ENCODE assay signal across 24 cellular contexts in genomic region chr7:137302075-137302474, GRCh38. TPM values are rescaled to one million over a fixed set of nuclear protein-coding genes. Genes with fewer than 3 reads are reported as not detected.
"Had no signal": no experiment of that assay in that cellular context is flagged by ENCODE, and none has a peak within 500 bp of the region (broad histone marks: within the 10 kb centered on the region; RNA-seq: fewer than 3 reads in every experiment).

No MANE protein-coding gene starts in this region.

- H3K4me1 Mint-ChIP-seq: immature natural killer cell; naive B cell; stimulated activated effector memory CD8-positive, alpha-beta T cell treated with anti-CD3 and anti-CD28 coated beads, Interleukin-12 subunit alpha, Interleukin-12 subunit beta, amount 100 ng/mL, for 72 hours had no signal

- H3K4me1 ChIP-seq: foreskin keratinocyte, left ventricle myocardium inferior, suprapubic skin, upper lobe of left lung, uterus had no signal

- ATAC-seq: foreskin keratinocyte; right lobe of liver; stimulated activated effector memory CD8-positive, alpha-beta T cell treated with anti-CD3 and anti-CD28 coated beads, Interleukin-12 subunit alpha, Interleukin-12 subunit beta, amount 100 ng/mL, for 72 hours; stimulated activated naive CD8-positive, alpha-beta T cell treated with anti-CD3 and anti-CD28 coated beads, Interleukin-15, Interleukin-2, amounts not matched to agents 100 U/mL and 50 U/mL, for 24 hours had no signal

- H3K36me3 ChIP-seq: left ventricle myocardium inferior, ovary, right lobe of liver, suprapubic skin, tibial artery, upper lobe of left lung, uterus had no signal

- H3K9me3 Mint-ChIP-seq: endodermal cell had no signal

- H3K4me3 Mint-ChIP-seq: endodermal cell; immature natural killer cell; naive B cell; stimulated activated effector memory CD8-positive, alpha-beta T cell treated with anti-CD3 and anti-CD28 coated beads, Interleukin-12 subunit alpha, Interleukin-12 subunit beta, amount 100 ng/mL, for 72 hours had no signal

- H3K27me3 ChIP-seq: foreskin keratinocyte, ovary, right lobe of liver, suprapubic skin, tibial artery, upper lobe of left lung, uterus had no signal

- DNase-seq: dermis blood vessel endothelial cell; effector CD4-positive, alpha-beta T cell; endodermal cell; erythroblast; foreskin keratinocyte; immature natural killer cell; left ventricle myocardium inferior; mesenchymal stem cell; naive B cell; nucleus accumbens; ovary; right lobe of liver; stimulated activated CD4-positive, alpha-beta T cell treated with anti-CD3 and anti-CD28 coated beads, Interleukin-4, amount 100 ng/mL, for 1 hour; stimulated activated CD8-positive, alpha-beta memory T cell treated with anti-CD3 and anti-CD28 coated beads, Interleukin-4, amount 100 ng/mL, for 48 hours; stimulated activated naive CD8-positive, alpha-beta T cell treated with anti-CD3 and anti-CD28 coated beads, Interleukin-15, Interleukin-2, amounts not matched to agents 100 U/mL and 50 U/mL, for 24 hours; tibial artery; upper lobe of left lung; uterus had no signal

- H3K27me3 Mint-ChIP-seq: naive B cell had no signal

- H3K27ac ChIP-seq: foreskin keratinocyte, left ventricle myocardium inferior, ovary, right lobe of liver, suprapubic skin, tibial artery, upper lobe of left lung, uterus had no signal

- H3K36me3 Mint-ChIP-seq: immature natural killer cell; naive B cell; stimulated activated effector memory CD8-positive, alpha-beta T cell treated with anti-CD3 and anti-CD28 coated beads, Interleukin-12 subunit alpha, Interleukin-12 subunit beta, amount 100 ng/mL, for 72 hours had no signal

- H3K9me3 ChIP-seq: left ventricle myocardium inferior, ovary, right lobe of liver, suprapubic skin, tibial artery, upper lobe of left lung, uterus had no signal

- H3K27ac Mint-ChIP-seq: endodermal cell; immature natural killer cell; naive B cell; progenitor cell of endocrine pancreas; stimulated activated effector memory CD8-positive, alpha-beta T cell treated with anti-CD3 and anti-CD28 coated beads, Interleukin-12 subunit alpha, Interleukin-12 subunit beta, amount 100 ng/mL, for 72 hours had no signal

- H3K4me3 ChIP-seq: left ventricle myocardium inferior, lung, ovary, right lobe of liver, suprapubic skin, tibial artery, upper lobe of left lung, uterus had no signal

RNA-seq across cellular contexts. Expression of gene PTN, which starts 41.5 kb away (rescaled TPM):
- total RNA-seq: endothelial cell of umbilical vein had no signal
- polyA plus RNA-seq: immature natural killer cell, keratinocyte had no signal
